3 cellular contexts compared by ENCODE assay signal in genomic region chr10:114168450-114169009, GRCh38.
A peak's percentile ranks its signal among the peaks of the same experiment; 100 is the strongest.
TF ChIP-seq lines count a peak whose summit lies in the region.

No MANE protein-coding gene starts in this region.

TF ChIP-seq in A549, 52 proteins besides CTCF, POLR2A, EP300 and RAD21:
- no peak for TF ChIP-seq ZFP36 (IDR thresholded peaks at IDR 0.05; ENCODE audit: borderline replicate concordance, partially characterized antibody)
- TF ChIP-seq FOSL2 (IDR thresholded peaks at IDR 0.05): no peak
- peak; percentile 52; the same call in 1 of the 2 replicates for TF ChIP-seq FOSL2 (CRISPR knock-in tag; IDR thresholded peaks at IDR 0.05)

TF ChIP-seq in HCT116, 20 proteins besides CTCF, POLR2A, EP300 and RAD21:
- TF ChIP-seq ZBTB33 (IDR thresholded peaks at IDR 0.05; ENCODE audit: extremely low read depth, insufficient replicate concordance, low read length): no peak
- no peak for TF ChIP-seq ZFX (IDR thresholded peaks at IDR 0.05)
- TF ChIP-seq JUND (IDR thresholded peaks at IDR 0.05): no peak
- peak; percentile 80; the same call in 1 of the 2 replicates for TF ChIP-seq CBX3 (IDR thresholded peaks at IDR 0.05; ENCODE audit: low read depth)

TF ChIP-seq in GM12878, 131 proteins besides CTCF, POLR2A, EP300 and RAD21:
- TF ChIP-seq JUND (IDR thresholded peaks at IDR 0.05; ENCODE audit: low read depth, low read length) (no peak), MXI1 (IDR thresholded peaks at IDR 0.05; ENCODE audit: low read depth, low read length) (no peak), KLF5 (IDR thresholded peaks at IDR 0.05; ENCODE audit: partially characterized antibody) (peak; percentile 42)
